ENCODE assay signal across 16 cellular contexts in the genomic region with DNA sequence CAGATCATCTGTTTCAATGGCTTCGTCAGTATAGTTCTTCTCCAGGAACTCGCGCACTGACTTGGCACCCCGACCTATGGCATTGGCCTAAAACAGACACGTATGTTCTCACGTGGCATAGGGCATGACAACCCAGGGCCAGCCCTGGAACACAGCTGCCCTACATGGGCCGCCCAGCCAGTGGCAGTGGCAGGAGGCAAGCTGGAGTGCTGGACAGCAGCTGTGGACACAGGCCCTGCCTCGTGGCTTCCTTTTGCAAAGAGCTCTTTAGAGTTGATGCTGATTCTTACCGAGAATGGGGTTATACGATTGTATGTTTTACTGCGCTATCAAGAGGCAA. TPM values are rescaled to one million over a fixed set of nuclear protein-coding genes. Genes with fewer than 3 reads are reported as not detected.
DNase-seq lines count a peak whose midpoint lies in the region; ATAC-seq and TF ChIP-seq lines count a peak whose summit lies in the region.
"Had no signal": no experiment of that assay in that cellular context is flagged by ENCODE, and none has a peak within 500 bp of the region (broad histone marks: within the 10 kb centered on the region; RNA-seq: fewer than 3 reads in every experiment).

No MANE protein-coding gene starts in this region.

- CTCF ChIA-PET in naive thymus-derived CD4-positive, alpha-beta T cell (lab: Charles Lee), result interaction anchor here (1.1 to 1.9 kb wide), 3 partner anchors 22 to 127 kb away, joined by 4 to 13 read pairs (median 6); no protein-coding TSS in a partner anchor
- CTCF ChIA-PET in OCI-LY7 (lab: Charles Lee; ENCODE audit: unreplicated experiment), result no interaction called here

- DNase-seq in Right ventricle myocardium inferior (ENCODE audit: missing footprints) (peak; percentile 49), heart left ventricle (no peak), NCI-H774 (lab: John Stamatoyannopoulos, UW) (no peak), OCI-LY7 (ENCODE audit: low spot score) (no peak), amygdala (lab: John Stamatoyannopoulos, UW) (no peak), NCI-H1105 treated with DMSO at 0.1 percent for 48 hours (lab: John Stamatoyannopoulos, UW) (no peak)
- DNase-seq in activated T-helper 1 cell treated with anti-CD3 and anti-CD28 coated beads, Interleukin-12 subunit alpha, Interleukin-12 subunit beta, Interleukin-2, Interleukin-4 antibody, amounts not matched to agents 30 ng/mL and 10 ng/mL and 1 ng/mL, durations not matched to agents 14 hours and 24 hours and 36 hours (ENCODE audit: low spot score), result no peak
- no peak for DNase-seq in naive thymus-derived CD4-positive, alpha-beta T cell
- DNase-seq: activated effector memory CD4-positive, alpha-beta T cell treated with Interleukin-2 at 50 U/mL for 16 hours; brain microvascular endothelial cell; dermis blood vessel endothelial cell; foreskin melanocyte; H7; NCI-H187 had no signal

- no peak overlapping the region for H3K4me3 Mint-ChIP-seq in activated T-helper 1 cell treated with anti-CD3 and anti-CD28 coated beads, Interleukin-12 subunit alpha, Interleukin-12 subunit beta, Interleukin-2, Interleukin-4 antibody, amounts not matched to agents 30 ng/mL and 10 ng/mL and 1 ng/mL, durations not matched to agents 14 hours and 24 hours and 36 hours
- H3K4me3 Mint-ChIP-seq in naive thymus-derived CD4-positive, alpha-beta T cell, result no peak overlapping the region

- 50 to 87% (median 66%) methylated on average over 10 to 11 of the region's 11 CpGs for WGBS in heart left ventricle, 4 donors

- H3K79me2 ChIP-seq in OCI-LY7 (ENCODE audit: insufficient read depth, low read depth, low read length), result peaks cover 42% of the 10 kb centered on the region

- no peak overlapping the region for H2AFZ ChIP-seq in OCI-LY7 (ENCODE audit: low read length)

- H4K20me1 ChIP-seq in OCI-LY7 (ENCODE audit: insufficient read depth, low read length), result peaks cover 23% of the 10 kb centered on the region

- H3K4me1 ChIP-seq in heart left ventricle (peaks cover 6 to 49% (median 37%) of the 10 kb centered on the region in 12 donors), OCI-LY7 (ENCODE audit: insufficient read depth, low read length, poor library complexity, severe bottlenecking) (peaks cover 15% of the 10 kb centered on the region)
- peaks cover 18 to 21% of the 10 kb centered on the region in 2 donors for H3K4me1 ChIP-seq in naive thymus-derived CD4-positive, alpha-beta T cell (ENCODE audit: control insufficient read depth in 2 of 2, insufficient read depth in 2 of 2, low read length in 2 of 2)

- intact Hi-C loops in Right ventricle myocardium inferior (cut with DNase I) (no loop called here), heart left ventricle (cut with DNase I) (loop anchor here in 9 of 10 donors (5.0 kb wide), 4 partner anchors 76 to 126 kb away; no protein-coding TSS in a partner anchor), OCI-LY7 (cut with micrococcal nuclease; ENCODE audit: unreplicated experiment) (no loop called here)
- intact Hi-C loops in activated T-helper 1 cell treated with anti-CD3 and anti-CD28 coated beads, Interleukin-12 subunit alpha, Interleukin-12 subunit beta, Interleukin-2, Interleukin-4 antibody, amounts not matched to agents 30 ng/mL and 10 ng/mL and 1 ng/mL, durations not matched to agents 14 hours and 24 hours and 36 hours (cut with micrococcal nuclease), result loop anchor here (5.0 kb wide), 1 partner anchor 111 kb away; no protein-coding TSS in a partner anchor
- intact Hi-C loops in naive thymus-derived CD4-positive, alpha-beta T cell (cut with micrococcal nuclease), result no loop called here

- no peak overlapping the region for H3K4me2 ChIP-seq in OCI-LY7 (ENCODE audit: low read length)

- no peaks in the 10 kb centered on the region for H3K27me3 ChIP-seq in heart left ventricle
- H3K27me3 ChIP-seq in naive thymus-derived CD4-positive, alpha-beta T cell (ENCODE audit: control insufficient read depth in 2 of 2, insufficient read depth in 2 of 2, low read length in 2 of 2), result no peaks in the 10 kb centered on the region
- H3K27me3 ChIP-seq: brain microvascular endothelial cell had no signal

- H3K36me3 ChIP-seq in heart left ventricle (peaks cover 0 to 79% (median 72%) of the 10 kb centered on the region in 9 donors), OCI-LY7 (ENCODE audit: insufficient read depth, low read length) (peaks cover 93% of the 10 kb centered on the region)
- H3K36me3 ChIP-seq in naive thymus-derived CD4-positive, alpha-beta T cell (ENCODE audit: control insufficient read depth in 2 of 3, insufficient read depth in 3 of 3, low read length in 3 of 3), result peaks cover 48 to 72% (median 48%) of the 10 kb centered on the region in 3 experiments

- ATAC-seq in Right ventricle myocardium inferior, result no peak
- ATAC-seq in heart left ventricle, result no peak
- no peak for ATAC-seq in naive thymus-derived CD4-positive, alpha-beta T cell
- ATAC-seq: sciatic nerve had no signal

- peak overlapping the region in 1 of 12 donors; percentile 14 for H3K27ac ChIP-seq in heart left ventricle
- H3K27ac ChIP-seq in naive thymus-derived CD4-positive, alpha-beta T cell (ENCODE audit: low read depth, low read length), result no peak overlapping the region
- no peak overlapping the region for H3K27ac ChIP-seq in OCI-LY7 (ENCODE audit: low read depth, low read length, poor library complexity, severe bottlenecking)
- H3K27ac ChIP-seq: brain microvascular endothelial cell, HL-60 had no signal

- H3K9me3 Mint-ChIP-seq in activated T-helper 1 cell treated with anti-CD3 and anti-CD28 coated beads, Interleukin-12 subunit alpha, Interleukin-12 subunit beta, Interleukin-2, Interleukin-4 antibody, amounts not matched to agents 30 ng/mL and 10 ng/mL and 1 ng/mL, durations not matched to agents 14 hours and 24 hours and 36 hours, result no peaks in the 10 kb centered on the region
- no peaks in the 10 kb centered on the region for H3K9me3 Mint-ChIP-seq in naive thymus-derived CD4-positive, alpha-beta T cell

- POLR2A ChIA-PET in naive thymus-derived CD4-positive, alpha-beta T cell (lab: Charles Lee), result interaction anchor here (0.6 to 2.2 kb wide), 7 partner anchors 10 to 120 kb away, joined by 3 to 8 read pairs (median 4); a partner anchor contains a TSS
- POLR2A ChIA-PET in OCI-LY7 (lab: Charles Lee), result no interaction called here

- TF ChIP-seq CTCF in heart left ventricle (IDR thresholded peaks at IDR 0.05) (no peak), OCI-LY7 (conservative IDR thresholded peaks at IDR 0.05; ENCODE audit: low read length) (no peak)

- H3K9me3 ChIP-seq in heart left ventricle (no peaks in the 10 kb centered on the region), OCI-LY7 (ENCODE audit: low read length) (no peaks in the 10 kb centered on the region)
- H3K9me3 ChIP-seq in naive thymus-derived CD4-positive, alpha-beta T cell (ENCODE audit: control insufficient read depth in 2 of 3, low read length in 3 of 3), result no peaks in the 10 kb centered on the region

- TF ChIP-seq POLR2A in heart left ventricle (IDR thresholded peaks at IDR 0.05), result no peak

- no peaks in the 10 kb centered on the region for H3K9me2 ChIP-seq in OCI-LY7 (ENCODE audit: insufficient read depth, low read length)

- H3K27ac Mint-ChIP-seq in activated T-helper 1 cell treated with anti-CD3 and anti-CD28 coated beads, Interleukin-12 subunit alpha, Interleukin-12 subunit beta, Interleukin-2, Interleukin-4 antibody, amounts not matched to agents 30 ng/mL and 10 ng/mL and 1 ng/mL, durations not matched to agents 14 hours and 24 hours and 36 hours, result peak overlapping the region; percentile 41
- H3K27ac Mint-ChIP-seq in naive thymus-derived CD4-positive, alpha-beta T cell, result peak overlapping the region in 8 of 9 donors; percentile 7 to 92 (median 64)

- H3K36me3 Mint-ChIP-seq in activated T-helper 1 cell treated with anti-CD3 and anti-CD28 coated beads, Interleukin-12 subunit alpha, Interleukin-12 subunit beta, Interleukin-2, Interleukin-4 antibody, amounts not matched to agents 30 ng/mL and 10 ng/mL and 1 ng/mL, durations not matched to agents 14 hours and 24 hours and 36 hours (ENCODE audit: low read depth), result peaks cover 56% of the 10 kb centered on the region
- H3K36me3 Mint-ChIP-seq in naive thymus-derived CD4-positive, alpha-beta T cell, result peaks cover 8 to 42% (median 25%) of the 10 kb centered on the region in 5 donors

- H3K4me1 Mint-ChIP-seq in activated T-helper 1 cell treated with anti-CD3 and anti-CD28 coated beads, Interleukin-12 subunit alpha, Interleukin-12 subunit beta, Interleukin-2, Interleukin-4 antibody, amounts not matched to agents 30 ng/mL and 10 ng/mL and 1 ng/mL, durations not matched to agents 14 hours and 24 hours and 36 hours (ENCODE audit: low read depth), result peaks cover 46% of the 10 kb centered on the region
- H3K4me1 Mint-ChIP-seq in naive thymus-derived CD4-positive, alpha-beta T cell, result peaks cover 30 to 56% (median 44%) of the 10 kb centered on the region in 7 donors

- H3K4me3 ChIP-seq in heart left ventricle, result no peak overlapping the region
- no peak overlapping the region for H3K4me3 ChIP-seq in naive thymus-derived CD4-positive, alpha-beta T cell (ENCODE audit: low read length)
- no peak overlapping the region for H3K4me3 ChIP-seq in OCI-LY7 (ENCODE audit: low read depth, low read length, poor library complexity, severe bottlenecking)

- no peaks in the 10 kb centered on the region for H3K27me3 Mint-ChIP-seq in activated T-helper 1 cell treated with anti-CD3 and anti-CD28 coated beads, Interleukin-12 subunit alpha, Interleukin-12 subunit beta, Interleukin-2, Interleukin-4 antibody, amounts not matched to agents 30 ng/mL and 10 ng/mL and 1 ng/mL, durations not matched to agents 14 hours and 24 hours and 36 hours (ENCODE audit: insufficient read depth)
- no peaks in the 10 kb centered on the region for H3K27me3 Mint-ChIP-seq in naive thymus-derived CD4-positive, alpha-beta T cell

- no TSS peak for BruUV-seq in OCI-LY7 (replicated peaks; lab: Mats Ljungman, UMichigan)

RNA-seq across cellular contexts. Expression of a gene that starts 5.0 kb away (rescaled TPM):
- total RNA-seq in Right ventricle myocardium inferior, result 230 TPM
- 100 to 1,000 TPM; 172 to 432 (median 233) TPM for total RNA-seq in heart left ventricle
- polyA plus RNA-seq in heart left ventricle, result 100 to 1,000 TPM; 220 to 472 TPM
- total RNA-seq in activated T-helper 1 cell treated with anti-CD3 and anti-CD28 coated beads, Interleukin-12 subunit alpha, Interleukin-12 subunit beta, Interleukin-2, Interleukin-4 antibody, amounts not matched to agents 30 ng/mL and 10 ng/mL and 1 ng/mL, durations not matched to agents 14 hours and 24 hours and 36 hours, result 444 and 450 TPM in 2 replicates
- 100 to 1,000 TPM; 125 to 301 (median 165) TPM for total RNA-seq in naive thymus-derived CD4-positive, alpha-beta T cell
- 100 to 1,000 TPM; 377 to 406 TPM for polyA plus RNA-seq in naive thymus-derived CD4-positive, alpha-beta T cell
- total RNA-seq in OCI-LY7 (2014; rRNA removed; shearing (Covaris generic)), result 247 and 362 TPM in 2 replicates
- 223 and 266 TPM in 2 replicates for total RNA-seq in OCI-LY7 (2022)

RNA-seq across cellular contexts. Expression of a gene that starts 5.4 kb away (rescaled TPM):
- 7.8 TPM for total RNA-seq in Right ventricle myocardium inferior
- total RNA-seq in heart left ventricle, result 10 to 100 TPM in 2 of 9 donors, 1 to 10 TPM in 7; 6.5 to 12.4 (median 8.6) TPM
- 1 to 10 TPM; 7.8 to 7.9 TPM for polyA plus RNA-seq in heart left ventricle
- total RNA-seq in activated T-helper 1 cell treated with anti-CD3 and anti-CD28 coated beads, Interleukin-12 subunit alpha, Interleukin-12 subunit beta, Interleukin-2, Interleukin-4 antibody, amounts not matched to agents 30 ng/mL and 10 ng/mL and 1 ng/mL, durations not matched to agents 14 hours and 24 hours and 36 hours, result 24.3 and 29.4 TPM in 2 replicates
- 10 to 100 TPM; 17.8 to 26.7 (median 22.6) TPM for total RNA-seq in naive thymus-derived CD4-positive, alpha-beta T cell
- polyA plus RNA-seq in naive thymus-derived CD4-positive, alpha-beta T cell, result under 1 TPM; 0.47 to 0.54 TPM
- 13.0 and 17.0 TPM in 2 replicates for total RNA-seq in OCI-LY7 (2014; rRNA removed; shearing (Covaris generic))
- total RNA-seq in OCI-LY7 (2022), result 16.8 and 17.7 TPM in 2 replicates

RNA-seq across cellular contexts. Expression of a gene that starts 15.9 kb away (rescaled TPM):
- total RNA-seq in Right ventricle myocardium inferior (55.2 TPM), heart left ventricle (10 to 100 TPM; 38.6 to 64.7 (median 54.6) TPM), OCI-LY7 (2022) (53.7 and 54.4 TPM in 2 replicates)
- polyA plus RNA-seq in heart left ventricle, result 10 to 100 TPM; 26.1 to 60.0 TPM
- 39.6 and 43.2 TPM in 2 replicates for total RNA-seq in activated T-helper 1 cell treated with anti-CD3 and anti-CD28 coated beads, Interleukin-12 subunit alpha, Interleukin-12 subunit beta, Interleukin-2, Interleukin-4 antibody, amounts not matched to agents 30 ng/mL and 10 ng/mL and 1 ng/mL, durations not matched to agents 14 hours and 24 hours and 36 hours
- total RNA-seq in naive thymus-derived CD4-positive, alpha-beta T cell, result 10 to 100 TPM; 39.5 to 61.5 (median 41.9) TPM
- polyA plus RNA-seq in naive thymus-derived CD4-positive, alpha-beta T cell, result 1 to 10 TPM; 1.4 to 1.9 TPM
- total RNA-seq in OCI-LY7 (2014; rRNA removed; shearing (Covaris generic)), result 44.7 and 54.2 TPM in 2 replicates

RNA-seq across cellular contexts. Expression of a gene that starts 44.7 kb away (rescaled TPM):
- total RNA-seq in Right ventricle myocardium inferior (21.6 TPM), heart left ventricle (10 to 100 TPM; 20.7 to 36.8 (median 26.5) TPM), OCI-LY7 (2022) (37.5 and 38.6 TPM in 2 replicates)
- polyA plus RNA-seq in heart left ventricle, result 10 to 100 TPM; 28.9 to 40.7 TPM
- total RNA-seq in activated T-helper 1 cell treated with anti-CD3 and anti-CD28 coated beads, Interleukin-12 subunit alpha, Interleukin-12 subunit beta, Interleukin-2, Interleukin-4 antibody, amounts not matched to agents 30 ng/mL and 10 ng/mL and 1 ng/mL, durations not matched to agents 14 hours and 24 hours and 36 hours, result 45.4 and 46.3 TPM in 2 replicates
- total RNA-seq in naive thymus-derived CD4-positive, alpha-beta T cell, result 10 to 100 TPM; 20.4 to 51.5 (median 41.8) TPM
- polyA plus RNA-seq in naive thymus-derived CD4-positive, alpha-beta T cell, result 10 to 100 TPM; 18.2 to 31.8 TPM
- total RNA-seq in OCI-LY7 (2014; rRNA removed; shearing (Covaris generic)), result 20.3 and 24.1 TPM in 2 replicates

Comparison
In these comparisons a context has a peak if more than half of its experiments do, and no peak if none do; other contexts are left out.
1. intact Hi-C loops: an anchor here in heart left ventricle (5.0 kb wide) and activated T-helper 1 cell treated with anti-CD3 and anti-CD28 coated beads, Interleukin-12 subunit alpha, Interleukin-12 subunit beta, Interleukin-2, Interleukin-4 antibody, amounts not matched to agents 30 ng/mL and 10 ng/mL and 1 ng/mL, durations not matched to agents 14 hours and 24 hours and 36 hours (5.0 kb wide); none called in Right ventricle myocardium inferior, naive thymus-derived CD4-positive, alpha-beta T cell and OCI-LY7.